ENCODE assay signal across 15 cellular contexts in genomic region chr6:14092861-14093789, GRCh38. TPM values are rescaled to one million over a fixed set of nuclear protein-coding genes. Genes with fewer than 3 reads are reported as not detected.
DNase-seq lines count a peak whose midpoint lies in the region; ATAC-seq and TF ChIP-seq lines count a peak whose summit lies in the region.
"Had no signal": no experiment of that assay in that cellular context is flagged by ENCODE, and none has a peak within 500 bp of the region (broad histone marks: within the 10 kb centered on the region; RNA-seq: fewer than 3 reads in every experiment).

No MANE protein-coding gene starts in this region.

- peaks cover 0 to 2% (median 0%) of the 10 kb centered on the region in 7 donors for H3K9me3 Mint-ChIP-seq in CD14-positive monocyte
- peaks cover 0 to 9% (median 5%) of the 10 kb centered on the region in 5 experiments for H3K9me3 Mint-ChIP-seq in brain
- H3K9me3 Mint-ChIP-seq in memory B cell, result peaks cover 1% of the 10 kb centered on the region
- H3K9me3 Mint-ChIP-seq: activated T-helper 17 cell treated with anti-CD3 and anti-CD28 coated beads, Interleukin-2, amount 50 U/mL, for 72 hours had no signal

- H3K4me1 Mint-ChIP-seq in CD14-positive monocyte (peaks cover 43% of the 10 kb centered on the region), brain (peaks cover 27% of the 10 kb centered on the region), memory B cell (peaks cover 62% of the 10 kb centered on the region)

- H3K36me3 Mint-ChIP-seq in CD14-positive monocyte, result no peaks in the 10 kb centered on the region
- no peaks in the 10 kb centered on the region for H3K36me3 Mint-ChIP-seq in brain
- no peaks in the 10 kb centered on the region for H3K36me3 Mint-ChIP-seq in memory B cell

- TF ChIP-seq CTCF in CD14-positive monocyte (IDR thresholded peaks at IDR 0.05), result no peak
- TF ChIP-seq CTCF in brain (conservative IDR thresholded peaks at IDR 0.05), result no peak

- intact Hi-C loops in CD14-positive monocyte (cut with micrococcal nuclease), result no loop called here

- DNase-seq in CD14-positive monocyte (ENCODE audit: low spot score) (no peak), NCI-H2029 treated with DMSO at 0.1 percent for 48 hours (lab: John Stamatoyannopoulos, UW) (peak; percentile 87), memory B cell (ENCODE audit: low spot score in 2 of 2) (no peak), KG1 (lab: John Stamatoyannopoulos, UW) (no peak), SHP77 treated with DMSO at 0.1 percent for 48 hours (lab: John Stamatoyannopoulos, UW) (no peak)
- DNase-seq: effector CD8-positive, alpha-beta T cell; lower lobe of right lung; sigmoid colon; SJCRH30; T1000 had no signal

- H3K27ac Mint-ChIP-seq in CD14-positive monocyte (peak overlapping the region in 6 of 7 donors; percentile 1 to 94 (median 74)), brain (peak overlapping the region; percentile 16 to 90 (median 75)), memory B cell (peak overlapping the region; percentile 99)
- H3K27ac Mint-ChIP-seq: activated T-helper 17 cell treated with anti-CD3 and anti-CD28 coated beads, Interleukin-2, amount 50 U/mL, for 72 hours had no signal

- ATAC-seq in memory B cell (ENCODE audit: low read depth) (no peak), GM18909 (IDR thresholded peaks at IDR 0.05; ENCODE audit: poor library complexity, unreplicated experiment) (no peak), HG02759 (IDR thresholded peaks at IDR 0.05; ENCODE audit: unreplicated experiment) (no peak)

- no peak overlapping the region for H3K4me3 Mint-ChIP-seq in CD14-positive monocyte
- no peak overlapping the region for H3K4me3 Mint-ChIP-seq in brain
- H3K4me3 Mint-ChIP-seq in memory B cell, result peak overlapping the region; percentile 21
- H3K4me3 Mint-ChIP-seq: neural crest cell had no signal

- H3K27me3 Mint-ChIP-seq in CD14-positive monocyte (ENCODE audit: low read depth in 3 of 3) (peaks cover 1 to 13% (median 3%) of the 10 kb centered on the region in 3 donors), brain (peaks cover 7% of the 10 kb centered on the region), memory B cell (no peaks in the 10 kb centered on the region)

RNA-seq across cellular contexts. Expression of gene CD83, which starts 24.4 kb away (rescaled TPM):
- polyA plus RNA-seq in CD14-positive monocyte (10 to 100 TPM; 74.5 to 84.7 TPM), brain (ENCODE audit: insufficient read depth, low read depth, low replicate concordance) (7.3 TPM)
